In genomic region chr14:74147571-74147970, GRCh38 we compare ENCODE assay signal across 14 cellular contexts.
DNase-seq lines count a peak whose midpoint lies in the region; ATAC-seq, FAIRE-seq and TF ChIP-seq lines count a peak whose summit lies in the region.
"Had no signal": no experiment of that assay in that cellular context is flagged by ENCODE, and none has a peak within 500 bp of the region (broad histone marks: within the 10 kb centered on the region; RNA-seq: fewer than 3 reads in every experiment).

No MANE protein-coding gene starts in this region.

- no peaks in the 10 kb centered on the region for H3K79me2 ChIP-seq in MM.1S (ENCODE audit: low read length)
- H3K79me2 ChIP-seq in astrocyte (ENCODE audit: insufficient read depth, low read length): no peaks in the 10 kb centered on the region

- H2AFZ ChIP-seq in MM.1S (ENCODE audit: low read length): no peak overlapping the region
- no peak overlapping the region for H2AFZ ChIP-seq in astrocyte (ENCODE audit: low read depth, low read length)
- H2AFZ ChIP-seq: GM23248 had no signal

- no peak overlapping the region; the same call in 1 of the 2 replicates for H3K4me2 ChIP-seq in MM.1S (ENCODE audit: low read depth, low read length)
- H3K4me2 ChIP-seq in astrocyte (ENCODE audit: low read length): no peak overlapping the region
- H3K4me2 ChIP-seq: BLaER1 treated with 17β-estradiol and CSF1 and Interleukin-3, amounts not matched to agents 10 nM and 100 nM had no signal

- H4K20me1 ChIP-seq in MM.1S (ENCODE audit: insufficient read depth, low read length) (no peaks in the 10 kb centered on the region), astrocyte (ENCODE audit: insufficient read depth, low read length) (no peaks in the 10 kb centered on the region)
- H4K20me1 ChIP-seq: BLaER1 treated with 17β-estradiol and CSF1 and Interleukin-3, amounts not matched to agents 10 nM and 100 nM had no signal

- H3K36me3 ChIP-seq in MM.1S (replicated peaks; ENCODE audit: insufficient read depth, low read length) (no peaks in the 10 kb centered on the region), astrocyte (ENCODE audit: insufficient read depth, low read length) (no peaks in the 10 kb centered on the region)

- peaks cover 6% of the 10 kb centered on the region; the same call in 1 of the 2 replicates for H3K4me1 ChIP-seq in MM.1S (ENCODE audit: low read length)
- H3K4me1 ChIP-seq in astrocyte (ENCODE audit: insufficient read depth, low read length): no peaks in the 10 kb centered on the region
- H3K4me1 ChIP-seq: BLaER1 treated with 17β-estradiol and CSF1 and Interleukin-3, amounts not matched to agents 10 nM and 100 nM had no signal

- intact Hi-C loops in activated CD4-positive, alpha-beta T cell treated with anti-CD3 and anti-CD28 coated beads, Interleukin-2, amount 10 ng/mL, durations not matched to agents 24 days and 14 days (cut with micrococcal nuclease): no loop called here

- no peaks in the 10 kb centered on the region for H3F3A ChIP-seq in MM.1S (ENCODE audit: insufficient read depth, low read length)

- no peak overlapping the region for H3K4me3 ChIP-seq in MM.1S (ENCODE audit: low read length)
- H3K4me3 ChIP-seq in astrocyte (ENCODE audit: insufficient read depth, low read depth, low read length): no peak overlapping the region
- H3K4me3 ChIP-seq: BLaER1 treated with 17β-estradiol and CSF1 and Interleukin-3, amounts not matched to agents 10 nM and 100 nM; GM23248 had no signal

- ATAC-seq in omental fat pad (ENCODE audit: low FRiP score): no peak
- ATAC-seq: HCT116 had no signal

- no peaks in the 10 kb centered on the region for H3K9me2 ChIP-seq in MM.1S (replicated peaks; ENCODE audit: insufficient read depth, low read length)

- no peak for TF ChIP-seq CTCF in MM.1S (IDR thresholded peaks at IDR 0.05; ENCODE audit: low read length)
- TF ChIP-seq CTCF in astrocyte (IDR thresholded peaks at IDR 0.05; ENCODE audit: insufficient read depth, low read depth, low read length): no peak
- TF ChIP-seq CTCF in omental fat pad (IDR thresholded peaks at IDR 0.05): no peak
- no peak for TF ChIP-seq CTCF in glutamatergic neuron (IDR thresholded peaks at IDR 0.05; ENCODE audit: partially characterized antibody, unreplicated experiment)

- H3K9me3 Mint-ChIP-seq in activated CD4-positive, alpha-beta T cell treated with anti-CD3 and anti-CD28 coated beads, Interleukin-2, amount 10 ng/mL, durations not matched to agents 24 days and 14 days: no peaks in the 10 kb centered on the region
- H3K9me3 Mint-ChIP-seq in astrocyte (ENCODE audit: unreplicated experiment): no peaks in the 10 kb centered on the region
- no peaks in the 10 kb centered on the region for H3K9me3 Mint-ChIP-seq in glutamatergic neuron (ENCODE audit: unreplicated experiment)
- H3K9me3 Mint-ChIP-seq: CD4-positive, CD25-positive, alpha-beta regulatory T cell had no signal

- H3K27me3 ChIP-seq in MM.1S (replicated peaks; ENCODE audit: insufficient read depth, low read length): no peaks in the 10 kb centered on the region
- no peaks in the 10 kb centered on the region for H3K27me3 ChIP-seq in astrocyte (ENCODE audit: insufficient read depth, low read length)
- H3K27me3 ChIP-seq: BLaER1 treated with 17β-estradiol and CSF1 and Interleukin-3, amounts not matched to agents 10 nM and 100 nM had no signal

- no peaks in the 10 kb centered on the region for H3K27me3 Mint-ChIP-seq in activated CD4-positive, alpha-beta T cell treated with anti-CD3 and anti-CD28 coated beads, Interleukin-2, amount 10 ng/mL, durations not matched to agents 24 days and 14 days
- H3K27me3 Mint-ChIP-seq in astrocyte (ENCODE audit: low read depth, unreplicated experiment): no peaks in the 10 kb centered on the region
- peaks cover 13% of the 10 kb centered on the region for H3K27me3 Mint-ChIP-seq in glutamatergic neuron (ENCODE audit: unreplicated experiment)
- H3K27me3 Mint-ChIP-seq: CD4-positive, CD25-positive, alpha-beta regulatory T cell had no signal

- no peak for DNase-seq in activated CD4-positive, alpha-beta T cell treated with anti-CD3 and anti-CD28 coated beads, Interleukin-2, amount 10 ng/mL, durations not matched to agents 24 days and 14 days
- DNase-seq in activated CD4-positive, alpha-beta T cell treated with anti-CD3 and anti-CD28 coated beads for 1 hour: no peak
- no peak for DNase-seq in GM18507 (ENCODE audit: extremely low spot score, insufficient read length, low read depth)
- peak; percentile 28 for DNase-seq in MM.1S
- no peak for DNase-seq in astrocyte (ENCODE audit: low read depth)
- no peak for DNase-seq in omental fat pad (ENCODE audit: low spot score)
- no peak for DNase-seq in glutamatergic neuron
- DNase-seq: ACHN; CD4-positive, CD25-positive, alpha-beta regulatory T cell; GM23248 had no signal

- H3K9me3 ChIP-seq in MM.1S (replicated peaks; ENCODE audit: insufficient read depth, low read length): no peaks in the 10 kb centered on the region
- no peaks in the 10 kb centered on the region for H3K9me3 ChIP-seq in astrocyte (ENCODE audit: insufficient read depth, low read depth, low read length)
- H3K9me3 ChIP-seq: BLaER1 treated with 17β-estradiol and CSF1 and Interleukin-3, amounts not matched to agents 10 nM and 100 nM had no signal

- peak overlapping the region; percentile 64 for H3K27ac Mint-ChIP-seq in activated CD4-positive, alpha-beta T cell treated with anti-CD3 and anti-CD28 coated beads, Interleukin-2, amount 10 ng/mL, durations not matched to agents 24 days and 14 days
- H3K27ac Mint-ChIP-seq in astrocyte (ENCODE audit: unreplicated experiment): no peak overlapping the region
- H3K27ac Mint-ChIP-seq in glutamatergic neuron (ENCODE audit: unreplicated experiment): no peak overlapping the region
- H3K27ac Mint-ChIP-seq: CD4-positive, CD25-positive, alpha-beta regulatory T cell had no signal

- H3K4me3 Mint-ChIP-seq in activated CD4-positive, alpha-beta T cell treated with anti-CD3 and anti-CD28 coated beads, Interleukin-2, amount 10 ng/mL, durations not matched to agents 24 days and 14 days: no peak overlapping the region
- H3K4me3 Mint-ChIP-seq in astrocyte (ENCODE audit: unreplicated experiment): no peak overlapping the region
- H3K4me3 Mint-ChIP-seq in glutamatergic neuron (ENCODE audit: unreplicated experiment): no peak overlapping the region
- H3K4me3 Mint-ChIP-seq: CD4-positive, CD25-positive, alpha-beta regulatory T cell had no signal

- H3K36me3 Mint-ChIP-seq in activated CD4-positive, alpha-beta T cell treated with anti-CD3 and anti-CD28 coated beads, Interleukin-2, amount 10 ng/mL, durations not matched to agents 24 days and 14 days (ENCODE audit: low read depth): peaks cover 9% of the 10 kb centered on the region
- H3K36me3 Mint-ChIP-seq in astrocyte (ENCODE audit: low read depth, unreplicated experiment) (no peaks in the 10 kb centered on the region), glutamatergic neuron (ENCODE audit: unreplicated experiment) (no peaks in the 10 kb centered on the region)

- H3K4me1 Mint-ChIP-seq in activated CD4-positive, alpha-beta T cell treated with anti-CD3 and anti-CD28 coated beads, Interleukin-2, amount 10 ng/mL, durations not matched to agents 24 days and 14 days: peaks cover 14% of the 10 kb centered on the region
- H3K4me1 Mint-ChIP-seq in astrocyte (ENCODE audit: low read depth, unreplicated experiment): no peaks in the 10 kb centered on the region
- H3K4me1 Mint-ChIP-seq in glutamatergic neuron (ENCODE audit: low read depth, unreplicated experiment): no peaks in the 10 kb centered on the region

- H3K27ac ChIP-seq in MM.1S (ENCODE audit: low read length) (no peak overlapping the region), astrocyte (ENCODE audit: low read depth, low read length) (no peak overlapping the region)
- H3K27ac ChIP-seq: BLaER1 treated with 17β-estradiol and CSF1 and Interleukin-3, amounts not matched to agents 10 nM and 100 nM; GM23248; HL-60 had no signal

- no peak overlapping the region for H3K9ac ChIP-seq in MM.1S (ENCODE audit: low read length)
- no peak overlapping the region for H3K9ac ChIP-seq in astrocyte (ENCODE audit: low read length)
- H3K9ac ChIP-seq: BLaER1 treated with 17β-estradiol and CSF1 and Interleukin-3, amounts not matched to agents 10 nM and 100 nM; GM23248 had no signal

- FAIRE-seq in GM18507 (lab: Jason Lieb, UNC) (peak; percentile 50), astrocyte (lab: Jason Lieb, UNC) (peak; percentile 29)
- FAIRE-seq: H54 had no signal
